16 cellular contexts compared by ENCODE assay signal in genomic region chr7:96315109-96315480, GRCh38.
"Had no signal": no experiment of that assay in that cellular context is flagged by ENCODE, and none has a peak within 500 bp of the region (broad histone marks: within the 10 kb centered on the region; RNA-seq: fewer than 3 reads in every experiment).

No MANE protein-coding gene starts in this region.

- H3K4me3 ChIP-seq: gastrocnemius medialis, left lung, sigmoid colon, stomach, uterus had no signal

- DNase-seq: activated CD4-positive, alpha-beta T cell treated with anti-CD3 and anti-CD28 coated beads, Interleukin-2, amount 50 U/mL, for 1 hour; activated CD8-positive, alpha-beta memory T cell treated with anti-CD3 and anti-CD28 coated beads for 24 hours; activated gamma-delta T cell treated with Interleukin-2 at 50 U/mL for 16 hours; amygdala; cortex of kidney; effector CD8-positive, alpha-beta T cell; gastrocnemius medialis; left lung; nephron progenitor cell; sigmoid colon; stimulated activated CD4-positive, alpha-beta T cell treated with anti-CD3 and anti-CD28 coated beads, Interleukin-12 subunit alpha, Interleukin-12 subunit beta, amount 100 ng/mL, for 4 hours; stimulated activated CD4-positive, alpha-beta T cell treated with anti-CD3 and anti-CD28 coated beads, Interleukin-2, amount 100 ng/mL, for 24 hours; stomach; T-cell; T-helper 9 cell; uterus had no signal

- H3K36me3 ChIP-seq: gastrocnemius medialis, left lung, sigmoid colon, stomach, uterus had no signal

- H3K27me3 ChIP-seq: gastrocnemius medialis, left lung, sigmoid colon, stomach, uterus had no signal

- H3K27ac ChIP-seq: left lung, sigmoid colon, stomach, uterus had no signal

- H3K9me3 ChIP-seq: gastrocnemius medialis, left lung, sigmoid colon, stomach, uterus had no signal

- ATAC-seq: left lung, T-cell had no signal
